In genomic region chr15:78620839-78621421, GRCh38 we compare ENCODE assay signal across 10 cellular contexts. TPM values are rescaled to one million over a fixed set of nuclear protein-coding genes. Genes with fewer than 3 reads are reported as not detected.
DNase-seq lines count a peak whose midpoint lies in the region; ATAC-seq, FAIRE-seq and TF ChIP-seq lines count a peak whose summit lies in the region.
"Had no signal": no experiment of that assay in that cellular context is flagged by ENCODE, and none has a peak within 500 bp of the region (broad histone marks: within the 10 kb centered on the region; RNA-seq: fewer than 3 reads in every experiment).

Gene CHRNA3 (minus strand): TSS chr15:78620996. CDS start chr15:78620794, 202 bp downstream.

- intact Hi-C loops in Calu3 (cut with micrococcal nuclease; ENCODE audit: unreplicated experiment) (no loop called here), pancreas (cut with DNase I) (no loop called here)

- peak in 1 of 4 donors; percentile 30 for ATAC-seq in pancreas
- no peak for ATAC-seq in GM21576 (IDR thresholded peaks at IDR 0.05; ENCODE audit: unreplicated experiment)
- no peak for ATAC-seq in GM19328 (IDR thresholded peaks at IDR 0.05; ENCODE audit: unreplicated experiment)
- ATAC-seq: HCT116 had no signal

- no peak for TF ChIP-seq EP300 in Ishikawa (IDR thresholded peaks at IDR 0.05; ENCODE audit: borderline replicate concordance)

- H3K27ac Mint-ChIP-seq in Calu3 (ENCODE audit: unreplicated experiment) = no peak within 1 kb of the TSS

- no peaks in the 10 kb centered on the region for H3K9me3 Mint-ChIP-seq in Calu3 (ENCODE audit: low read depth, unreplicated experiment)

- CTCF ChIA-PET in Calu3 (lab: Charles Lee) = no interaction called here

- H3K27me3 ChIP-seq in esophagus (ENCODE audit: control insufficient read depth in 1 of 2, insufficient read depth in 2 of 2, low read length in 2 of 2) (peaks cover 0 to 17% of the 10 kb centered on the region in 2 donors), pancreas (peaks cover 0 to 11% (median 2%) of the 10 kb centered on the region in 4 donors)

- H3K27me3 Mint-ChIP-seq in Calu3 (ENCODE audit: unreplicated experiment) = peaks cover 75% of the 10 kb centered on the region

- H3K4me3 ChIP-seq in esophagus (ENCODE audit: low read depth in 1 of 2, low read length in 2 of 2) (peak within 1 kb of the TSS; percentile 42 to 43), pancreas (peak within 1 kb of the TSS; percentile 16 to 47 (median 23))

- H3K4me1 Mint-ChIP-seq in Calu3 (ENCODE audit: low read depth, unreplicated experiment) = no peaks in the 10 kb centered on the region

- H3K27ac ChIP-seq in esophagus (ENCODE audit: low read depth in 2 of 2, low read length in 1 of 2) (no peak within 1 kb of the TSS), pancreas (no peak within 1 kb of the TSS)

- H3K36me3 Mint-ChIP-seq in Calu3 (ENCODE audit: insufficient read depth, unreplicated experiment) = no peaks in the 10 kb centered on the region

- WGBS in esophagus, 2 donors = 3 to 4% methylated on average over 49 to 61 of the region's 61 CpGs
- WGBS in pancreas, 2 donors = 4 to 7% methylated on average over 27 to 61 of the region's 61 CpGs

- H3K4me1 ChIP-seq in esophagus (ENCODE audit: control insufficient read depth in 2 of 2, insufficient read depth in 2 of 2, low read length in 1 of 2) (peaks cover 6 to 11% of the 10 kb centered on the region in 2 donors), pancreas (peaks cover 0 to 5% (median 0%) of the 10 kb centered on the region in 3 donors)

- DNase-seq in Calu3 (no peak), pancreas (no peak), NK-92 (lab: John Stamatoyannopoulos, UW; ENCODE audit: unreplicated experiment) (no peak), DMS79 treated with DMSO at 0.1 percent for 48 hours (lab: John Stamatoyannopoulos, UW) (no peak)
- DNase-seq: Kasumi-1 had no signal

- BruUV-seq in Calu3 (replicated peaks; lab: Mats Ljungman, UMichigan) = no TSS peak

- H3K4me3 Mint-ChIP-seq in Calu3 (ENCODE audit: low read depth, unreplicated experiment) = peak within 1 kb of the TSS; percentile 48

- H3K9me3 ChIP-seq in esophagus (ENCODE audit: control insufficient read depth in 2 of 2, insufficient read depth in 1 of 2, low read depth in 1 of 2, low read length in 1 of 2) (no peaks in the 10 kb centered on the region), pancreas (no peaks in the 10 kb centered on the region)

- no peaks in the 10 kb centered on the region for H3K36me3 ChIP-seq in esophagus (ENCODE audit: control insufficient read depth in 2 of 2, insufficient read depth in 2 of 2, low read length in 1 of 2)
- H3K36me3 ChIP-seq in pancreas = no peaks in the 10 kb centered on the region

- FAIRE-seq in pancreas (lab: Jason Lieb, UNC) = no peak

- TF ChIP-seq CTCF in Calu3 (IDR thresholded peaks at IDR 0.05; ENCODE audit: unreplicated experiment) (no peak), pancreas (IDR thresholded peaks at IDR 0.05) (no peak)

- TF ChIP-seq RAD21 in Ishikawa (IDR thresholded peaks at IDR 0.05; ENCODE audit: low read depth) = no peak

TF ChIP-seq in Ishikawa, 13 proteins besides CTCF, POLR2A, EP300 and RAD21:
- no peak for TF ChIP-seq CEBPB (IDR thresholded peaks at IDR 0.05)
- TF ChIP-seq ZBTB7A (IDR thresholded peaks at IDR 0.05; ENCODE audit: low read depth) = 0 out of 2 replicates have a peak, but pooled peaks have one; percentile 31

RNA-seq across cellular contexts. Expression of gene CHRNA3, which starts in this region (rescaled TPM):
- not detected in 2 replicates for total RNA-seq in Calu3 (2022)
- under 1 TPM in 1 of 2 donors, not detected in 1; 0.07 TPM for polyA plus RNA-seq in esophagus
- total RNA-seq in pancreas = under 1 TPM in 5 of 6 donors, not detected in 1; 0.05 to 0.25 (median 0.17) TPM
- 1 to 10 TPM in 1 of 2 donors, not detected in 1; 1.0 TPM for polyA plus RNA-seq in pancreas
